Comparison of ENCODE assay signal across 1 cellular context in genomic region chr12:96225003-96225855, GRCh38.
TF ChIP-seq lines count a peak whose summit lies in the region.

No MANE protein-coding gene starts in this region.

TF ChIP-seq in liver, 16 proteins besides CTCF, POLR2A, EP300 and RAD21:
- no peak for TF ChIP-seq REST (IDR thresholded peaks at IDR 0.05)
- no peak for TF ChIP-seq HNF4G (IDR thresholded peaks at IDR 0.05)
- no peak for TF ChIP-seq EGR1 (IDR thresholded peaks at IDR 0.05; ENCODE audit: low read depth in 2 of 2)
- no peak for TF ChIP-seq SP1 (IDR thresholded peaks at IDR 0.05)
